ENCODE assay signal across 1 cellular context in genomic region chr5:13943691-13944090, GRCh38.
TF ChIP-seq lines count a peak whose summit lies in the region.

No MANE protein-coding gene starts in this region.

TF ChIP-seq in GM23338, 12 proteins besides CTCF, POLR2A, EP300 and RAD21 (continued from another document):
- TF ChIP-seq, protein P1, sequence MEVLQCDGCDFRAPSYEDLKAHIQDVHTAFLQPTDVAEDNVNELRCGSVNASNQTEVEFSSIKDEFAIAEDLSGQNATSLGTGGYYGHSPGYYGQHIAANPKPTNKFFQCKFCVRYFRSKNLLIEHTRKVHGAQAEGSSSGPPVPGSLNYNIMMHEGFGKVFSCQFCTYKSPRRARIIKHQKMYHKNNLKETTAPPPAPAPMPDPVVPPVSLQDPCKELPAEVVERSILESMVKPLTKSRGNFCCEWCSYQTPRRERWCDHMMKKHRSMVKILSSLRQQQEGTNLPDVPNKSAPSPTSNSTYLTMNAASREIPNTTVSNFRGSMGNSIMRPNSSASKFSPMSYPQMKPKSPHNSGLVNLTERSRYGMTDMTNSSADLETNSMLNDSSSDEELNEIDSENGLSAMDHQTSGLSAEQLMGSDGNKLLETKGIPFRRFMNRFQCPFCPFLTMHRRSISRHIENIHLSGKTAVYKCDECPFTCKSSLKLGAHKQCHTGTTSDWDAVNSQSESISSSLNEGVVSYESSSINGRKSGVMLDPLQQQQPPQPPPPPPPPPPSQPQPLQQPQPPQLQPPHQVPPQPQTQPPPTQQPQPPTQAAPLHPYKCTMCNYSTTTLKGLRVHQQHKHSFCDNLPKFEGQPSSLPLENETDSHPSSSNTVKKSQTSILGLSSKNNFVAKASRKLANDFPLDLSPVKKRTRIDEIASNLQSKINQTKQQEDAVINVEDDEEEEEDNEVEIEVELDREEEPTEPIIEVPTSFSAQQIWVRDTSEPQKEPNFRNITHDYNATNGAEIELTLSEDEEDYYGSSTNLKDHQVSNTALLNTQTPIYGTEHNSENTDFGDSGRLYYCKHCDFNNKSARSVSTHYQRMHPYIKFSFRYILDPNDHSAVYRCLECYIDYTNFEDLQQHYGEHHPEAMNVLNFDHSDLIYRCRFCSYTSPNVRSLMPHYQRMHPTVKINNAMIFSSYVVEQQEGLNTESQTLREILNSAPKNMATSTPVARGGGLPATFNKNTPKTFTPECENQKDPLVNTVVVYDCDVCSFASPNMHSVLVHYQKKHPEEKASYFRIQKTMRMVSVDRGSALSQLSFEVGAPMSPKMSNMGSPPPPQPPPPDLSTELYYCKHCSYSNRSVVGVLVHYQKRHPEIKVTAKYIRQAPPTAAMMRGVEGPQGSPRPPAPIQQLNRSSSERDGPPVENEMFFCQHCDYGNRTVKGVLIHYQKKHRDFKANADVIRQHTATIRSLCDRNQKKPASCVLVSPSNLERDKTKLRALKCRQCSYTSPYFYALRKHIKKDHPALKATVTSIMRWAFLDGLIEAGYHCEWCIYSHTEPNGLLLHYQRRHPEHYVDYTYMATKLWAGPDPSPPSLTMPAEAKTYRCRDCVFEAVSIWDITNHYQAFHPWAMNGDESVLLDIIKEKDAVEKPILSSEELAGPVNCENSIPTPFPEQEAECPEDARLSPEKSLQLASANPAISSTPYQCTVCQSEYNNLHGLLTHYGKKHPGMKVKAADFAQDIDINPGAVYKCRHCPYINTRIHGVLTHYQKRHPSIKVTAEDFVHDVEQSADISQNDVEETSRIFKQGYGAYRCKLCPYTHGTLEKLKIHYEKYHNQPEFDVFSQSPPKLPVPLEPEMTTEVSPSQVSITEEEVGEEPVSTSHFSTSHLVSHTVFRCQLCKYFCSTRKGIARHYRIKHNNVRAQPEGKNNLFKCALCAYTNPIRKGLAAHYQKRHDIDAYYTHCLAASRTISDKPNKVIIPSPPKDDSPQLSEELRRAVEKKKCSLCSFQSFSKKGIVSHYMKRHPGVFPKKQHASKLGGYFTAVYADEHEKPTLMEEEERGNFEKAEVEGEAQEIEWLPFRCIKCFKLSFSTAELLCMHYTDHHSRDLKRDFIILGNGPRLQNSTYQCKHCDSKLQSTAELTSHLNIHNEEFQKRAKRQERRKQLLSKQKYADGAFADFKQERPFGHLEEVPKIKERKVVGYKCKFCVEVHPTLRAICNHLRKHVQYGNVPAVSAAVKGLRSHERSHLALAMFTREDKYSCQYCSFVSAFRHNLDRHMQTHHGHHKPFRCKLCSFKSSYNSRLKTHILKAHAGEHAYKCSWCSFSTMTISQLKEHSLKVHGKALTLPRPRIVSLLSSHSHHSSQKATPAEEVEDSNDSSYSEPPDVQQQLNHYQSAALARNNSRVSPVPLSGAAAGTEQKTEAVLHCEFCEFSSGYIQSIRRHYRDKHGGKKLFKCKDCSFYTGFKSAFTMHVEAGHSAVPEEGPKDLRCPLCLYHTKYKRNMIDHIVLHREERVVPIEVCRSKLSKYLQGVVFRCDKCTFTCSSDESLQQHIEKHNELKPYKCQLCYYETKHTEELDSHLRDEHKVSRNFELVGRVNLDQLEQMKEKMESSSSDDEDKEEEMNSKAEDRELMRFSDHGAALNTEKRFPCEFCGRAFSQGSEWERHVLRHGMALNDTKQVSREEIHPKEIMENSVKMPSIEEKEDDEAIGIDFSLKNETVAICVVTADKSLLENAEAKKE (CRISPR knock-in tag; IDR thresholded peaks at IDR 0.05), result no peak
- no peak for TF ChIP-seq NANOG (IDR thresholded peaks at IDR 0.05; ENCODE audit: borderline replicate concordance)
- TF ChIP-seq STAT1 (IDR thresholded peaks at IDR 0.05; ENCODE audit: unreplicated experiment), result no peak
- no peak for TF ChIP-seq EZH2 (IDR thresholded peaks at IDR 0.05; ENCODE audit: low read depth, unreplicated experiment)
- TF ChIP-seq, protein P2, sequence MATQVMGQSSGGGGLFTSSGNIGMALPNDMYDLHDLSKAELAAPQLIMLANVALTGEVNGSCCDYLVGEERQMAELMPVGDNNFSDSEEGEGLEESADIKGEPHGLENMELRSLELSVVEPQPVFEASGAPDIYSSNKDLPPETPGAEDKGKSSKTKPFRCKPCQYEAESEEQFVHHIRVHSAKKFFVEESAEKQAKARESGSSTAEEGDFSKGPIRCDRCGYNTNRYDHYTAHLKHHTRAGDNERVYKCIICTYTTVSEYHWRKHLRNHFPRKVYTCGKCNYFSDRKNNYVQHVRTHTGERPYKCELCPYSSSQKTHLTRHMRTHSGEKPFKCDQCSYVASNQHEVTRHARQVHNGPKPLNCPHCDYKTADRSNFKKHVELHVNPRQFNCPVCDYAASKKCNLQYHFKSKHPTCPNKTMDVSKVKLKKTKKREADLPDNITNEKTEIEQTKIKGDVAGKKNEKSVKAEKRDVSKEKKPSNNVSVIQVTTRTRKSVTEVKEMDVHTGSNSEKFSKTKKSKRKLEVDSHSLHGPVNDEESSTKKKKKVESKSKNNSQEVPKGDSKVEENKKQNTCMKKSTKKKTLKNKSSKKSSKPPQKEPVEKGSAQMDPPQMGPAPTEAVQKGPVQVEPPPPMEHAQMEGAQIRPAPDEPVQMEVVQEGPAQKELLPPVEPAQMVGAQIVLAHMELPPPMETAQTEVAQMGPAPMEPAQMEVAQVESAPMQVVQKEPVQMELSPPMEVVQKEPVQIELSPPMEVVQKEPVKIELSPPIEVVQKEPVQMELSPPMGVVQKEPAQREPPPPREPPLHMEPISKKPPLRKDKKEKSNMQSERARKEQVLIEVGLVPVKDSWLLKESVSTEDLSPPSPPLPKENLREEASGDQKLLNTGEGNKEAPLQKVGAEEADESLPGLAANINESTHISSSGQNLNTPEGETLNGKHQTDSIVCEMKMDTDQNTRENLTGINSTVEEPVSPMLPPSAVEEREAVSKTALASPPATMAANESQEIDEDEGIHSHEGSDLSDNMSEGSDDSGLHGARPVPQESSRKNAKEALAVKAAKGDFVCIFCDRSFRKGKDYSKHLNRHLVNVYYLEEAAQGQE (IDR thresholded peaks at IDR 0.05; ENCODE audit: unreplicated experiment), result no peak
- no peak for TF ChIP-seq ZNF114 (CRISPR knock-in tag; IDR thresholded peaks at IDR 0.05)
- TF ChIP-seq JUNB (IDR thresholded peaks at IDR 0.05; ENCODE audit: unreplicated experiment), result no peak
TF ChIP-seq in GM23338: peak in this region for 0.
